Comparison of ENCODE assay signal across 12 cellular contexts in the genomic region with DNA sequence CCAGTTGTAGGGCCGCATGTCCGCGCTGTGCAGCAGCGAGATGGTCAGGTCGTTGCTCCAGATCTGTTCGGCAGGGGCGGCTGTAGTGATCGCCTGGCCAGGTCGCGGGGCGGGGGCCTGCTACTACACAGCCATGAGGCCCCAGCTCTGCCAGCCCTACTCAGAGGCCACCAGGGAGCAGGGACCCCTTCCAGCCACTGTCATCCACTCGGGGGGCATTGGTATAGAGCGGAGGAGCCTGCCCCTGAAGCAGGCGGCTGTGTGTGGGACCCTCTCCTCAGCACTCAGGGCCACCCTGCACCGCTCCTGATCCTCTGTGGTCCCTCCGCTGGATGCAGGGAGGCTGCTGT. TPM values are rescaled to one million over a fixed set of nuclear protein-coding genes. Genes with fewer than 3 reads are reported as not detected.
DNase-seq lines count a peak whose midpoint lies in the region; ATAC-seq and TF ChIP-seq lines count a peak whose summit lies in the region.
"Had no signal": no experiment of that assay in that cellular context is flagged by ENCODE, and none has a peak within 500 bp of the region (broad histone marks: within the 10 kb centered on the region; RNA-seq: fewer than 3 reads in every experiment).

No MANE protein-coding gene starts in this region.

- ATAC-seq in left lobe of liver (no peak), HG02840 (IDR thresholded peaks at IDR 0.05; ENCODE audit: low FRiP score, unreplicated experiment) (no peak), HG02798 (IDR thresholded peaks at IDR 0.05; ENCODE audit: poor library complexity, unreplicated experiment) (no peak)

- peaks cover 31 to 52% (median 45%) of the 10 kb centered on the region in 3 donors for H3K36me3 ChIP-seq in tibial artery

- no peaks in the 10 kb centered on the region for H3K27me3 ChIP-seq in tibial artery

- peak overlapping the region; percentile 71 for H3K27ac Mint-ChIP-seq in activated T-cell treated with anti-CD3 and anti-CD28 coated beads, Interleukin-2, amount 50 U/mL, for 24 hours
- H3K27ac Mint-ChIP-seq in activated naive CD8-positive, alpha-beta T cell: no peak overlapping the region
- H3K27ac Mint-ChIP-seq: CD4-positive, CD25-positive, alpha-beta regulatory T cell had no signal

- no peaks in the 10 kb centered on the region for H3K9me3 Mint-ChIP-seq in activated T-cell treated with anti-CD3 and anti-CD28 coated beads, Interleukin-2, amount 50 U/mL, for 24 hours
- H3K9me3 Mint-ChIP-seq in activated naive CD8-positive, alpha-beta T cell (ENCODE audit: low read depth): no peaks in the 10 kb centered on the region
- H3K9me3 Mint-ChIP-seq: CD4-positive, CD25-positive, alpha-beta regulatory T cell had no signal

- DNase-seq in activated T-cell treated with anti-CD3 and anti-CD28 coated beads, Interleukin-2, amount 50 U/mL, for 24 hours: no peak
- DNase-seq in activated T-cell treated with anti-CD3 and anti-CD28 coated beads for 4 hours (no peak), left lobe of liver (ENCODE audit: low spot score) (peak; percentile 51), tibial artery (peak in 1 of 2 donors; percentile 68), KG1 (lab: John Stamatoyannopoulos, UW) (no peak)
- DNase-seq: CD4-positive, CD25-positive, alpha-beta regulatory T cell; SHP77 treated with DMSO at 0.1 percent for 48 hours had no signal

- H3K36me3 Mint-ChIP-seq in activated T-cell treated with anti-CD3 and anti-CD28 coated beads, Interleukin-2, amount 50 U/mL, for 24 hours (ENCODE audit: low read depth): peaks cover 54% of the 10 kb centered on the region
- no peaks in the 10 kb centered on the region for H3K36me3 Mint-ChIP-seq in activated naive CD8-positive, alpha-beta T cell

- peaks cover 0 to 50% (median 44%) of the 10 kb centered on the region in 4 donors for H3K4me1 ChIP-seq in tibial artery

- H3K4me3 ChIP-seq in tibial artery: peak overlapping the region; percentile 82 to 83

- H3K4me1 Mint-ChIP-seq in activated T-cell treated with anti-CD3 and anti-CD28 coated beads, Interleukin-2, amount 50 U/mL, for 24 hours (ENCODE audit: low read depth): peaks cover 17% of the 10 kb centered on the region
- peaks cover 3% of the 10 kb centered on the region for H3K4me1 Mint-ChIP-seq in activated naive CD8-positive, alpha-beta T cell (ENCODE audit: low read depth)

- no peaks in the 10 kb centered on the region for H3K9me3 ChIP-seq in tibial artery

- H3K4me3 Mint-ChIP-seq in activated T-cell treated with anti-CD3 and anti-CD28 coated beads, Interleukin-2, amount 50 U/mL, for 24 hours: peak overlapping the region; percentile 82
- peak overlapping the region; percentile 74 for H3K4me3 Mint-ChIP-seq in activated naive CD8-positive, alpha-beta T cell

- H3K27me3 Mint-ChIP-seq in activated T-cell treated with anti-CD3 and anti-CD28 coated beads, Interleukin-2, amount 50 U/mL, for 24 hours: no peaks in the 10 kb centered on the region
- H3K27me3 Mint-ChIP-seq in activated naive CD8-positive, alpha-beta T cell: no peaks in the 10 kb centered on the region

- intact Hi-C loops in tibial artery (cut with DNase I; ENCODE audit: low total_unique reads): loop anchor here (5.0 kb wide), 2 partner anchors 56 to 151 kb away; a partner anchor contains a TSS

- H3K27ac ChIP-seq in tibial artery: peak overlapping the region; percentile 88 to 91

- TF ChIP-seq CTCF in tibial artery (IDR thresholded peaks at IDR 0.05): no peak

RNA-seq across cellular contexts. Expression of a gene that starts 1.7 kb away (rescaled TPM):
- 112 TPM for total RNA-seq in left lobe of liver

RNA-seq across cellular contexts. Expression of a gene that starts 2.2 kb away (rescaled TPM):
- 411 TPM for total RNA-seq in left lobe of liver
- total RNA-seq: lower leg skin had no signal

RNA-seq across cellular contexts. Expression of a gene that starts 9.2 kb away (rescaled TPM):
- 30.3 TPM for total RNA-seq in left lobe of liver
- total RNA-seq: bronchial epithelial cell, lower leg skin had no signal

RNA-seq across cellular contexts. Expression of a gene that starts 34.4 kb away (rescaled TPM):
- total RNA-seq in left lobe of liver: 5.2 TPM

RNA-seq across cellular contexts. Expression of a gene that starts 39.9 kb away (rescaled TPM):
- not detected for total RNA-seq in left lobe of liver
- total RNA-seq: bronchial epithelial cell; CD4-positive, CD25-positive, alpha-beta regulatory T cell had no signal
